Comparison of ENCODE assay signal across 17 cellular contexts in the genomic region with DNA sequence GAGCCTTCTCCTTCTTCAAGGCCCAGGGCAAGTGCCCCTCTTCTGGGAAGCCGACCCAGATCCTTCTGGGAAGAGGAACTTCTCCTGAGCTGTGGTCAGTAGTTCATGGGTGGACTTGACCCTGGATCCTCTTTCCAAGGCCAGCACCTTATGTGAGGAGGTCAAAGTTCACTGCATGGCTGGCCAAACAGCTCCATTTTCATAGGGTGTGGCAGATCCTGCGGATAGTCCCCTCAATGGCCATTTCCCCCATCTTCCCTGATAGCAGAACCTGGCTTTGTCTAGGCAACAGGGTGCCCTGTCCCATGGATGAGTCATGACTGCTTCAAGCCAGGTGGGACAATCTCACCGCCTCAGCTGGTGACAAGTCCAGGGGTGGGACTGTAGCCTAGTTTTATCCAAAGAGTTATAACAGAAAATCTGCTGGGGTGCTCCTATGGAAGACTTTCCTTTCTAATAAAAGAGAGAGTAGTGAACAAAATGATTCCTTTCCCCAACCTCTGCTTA. TPM values are rescaled to one million over a fixed set of nuclear protein-coding genes. Genes with fewer than 3 reads are reported as not detected.
DNase-seq lines count a peak whose midpoint lies in the region; ATAC-seq and TF ChIP-seq lines count a peak whose summit lies in the region.
"Had no signal": no experiment of that assay in that cellular context is flagged by ENCODE, and none has a peak within 500 bp of the region (broad histone marks: within the 10 kb centered on the region; RNA-seq: fewer than 3 reads in every experiment).

No MANE protein-coding gene starts in this region.

- H3K27ac Mint-ChIP-seq in activated T-helper 1 cell treated with anti-CD3 and anti-CD28 coated beads, Interleukin-12 subunit alpha, Interleukin-12 subunit beta, Interleukin-2, Interleukin-4 antibody, amounts not matched to agents 30 ng/mL and 10 ng/mL and 1 ng/mL, durations not matched to agents 14 hours and 24 hours and 36 hours: peak overlapping the region; percentile 24
- H3K27ac Mint-ChIP-seq: endodermal cell had no signal

- no peak overlapping the region for H2BK120ac ChIP-seq in mesenchymal stem cell (ENCODE audit: low read depth, low read length)

- H3K9me3 ChIP-seq in left ventricle myocardium inferior (replicated peaks) (no peaks in the 10 kb centered on the region), mesenchymal stem cell (ENCODE audit: control insufficient read depth, low read length) (peaks cover 8% of the 10 kb centered on the region), uterus (no peaks in the 10 kb centered on the region)
- H3K9me3 ChIP-seq: body of pancreas had no signal

- TF ChIP-seq CTCF in left ventricle myocardium inferior (IDR thresholded peaks at IDR 0.05; ENCODE audit: borderline replicate concordance) (no peak), uterus (IDR thresholded peaks at IDR 0.05) (no peak)

- H3K27me3 Mint-ChIP-seq in activated T-helper 1 cell treated with anti-CD3 and anti-CD28 coated beads, Interleukin-12 subunit alpha, Interleukin-12 subunit beta, Interleukin-2, Interleukin-4 antibody, amounts not matched to agents 30 ng/mL and 10 ng/mL and 1 ng/mL, durations not matched to agents 14 hours and 24 hours and 36 hours (ENCODE audit: insufficient read depth): no peaks in the 10 kb centered on the region

- H3K4me3 ChIP-seq in left ventricle myocardium inferior (no peak overlapping the region), mesenchymal stem cell (ENCODE audit: insufficient read depth in 1 of 2, low read depth in 1 of 2, low read length in 2 of 2) (no peak overlapping the region), uterus (no peak overlapping the region)
- H3K4me3 ChIP-seq: body of pancreas had no signal

- peak overlapping the region in 1 of 2 experiments; percentile 18 for H3K18ac ChIP-seq in mesenchymal stem cell (ENCODE audit: low read depth in 1 of 2, low read length in 2 of 2)

- ATAC-seq in left ventricle myocardium superior: no peak
- ATAC-seq: body of pancreas had no signal

- H2AFZ ChIP-seq in mesenchymal stem cell (ENCODE audit: low read depth, low read length): no peak overlapping the region

- WGBS in mesenchymal stem cell: 92% methylated on average over 3 of the region's 3 CpGs

- DNase-seq in left ventricle myocardium inferior: no peak
- no peak for DNase-seq in left ventricle myocardium superior
- no peak for DNase-seq in activated T-helper 1 cell treated with anti-CD3 and anti-CD28 coated beads, Interleukin-12 subunit alpha, Interleukin-12 subunit beta, Interleukin-2, Interleukin-4 antibody, amounts not matched to agents 30 ng/mL and 10 ng/mL and 1 ng/mL, durations not matched to agents 14 hours and 24 hours and 36 hours (ENCODE audit: low spot score)
- DNase-seq in mesenchymal stem cell: no peak
- DNase-seq in uterus: no peak
- no peak for DNase-seq in NCI-H2107 treated with DMSO at 0.1 percent for 48 hours (lab: John Stamatoyannopoulos, UW; ENCODE audit: unreplicated experiment)
- no peak for DNase-seq in SKM-1 (lab: John Stamatoyannopoulos, UW; ENCODE audit: unreplicated experiment)
- no peak for DNase-seq in stimulated activated naive CD4-positive, alpha-beta T cell treated with Interleukin-2 at 50 U/mL for 16 hours (lab: John Stamatoyannopoulos, UW)
- DNase-seq: body of pancreas; endodermal cell; NCI-H1092; NCI-H524 treated with DMSO at 0.1 percent for 48 hours; stimulated activated CD8-positive, alpha-beta memory T cell treated with anti-CD3 and anti-CD28 coated beads, Interleukin-4, amount 100 ng/mL, for 48 hours; WERI-Rb-1 had no signal

- H3K9me3 Mint-ChIP-seq in activated T-helper 1 cell treated with anti-CD3 and anti-CD28 coated beads, Interleukin-12 subunit alpha, Interleukin-12 subunit beta, Interleukin-2, Interleukin-4 antibody, amounts not matched to agents 30 ng/mL and 10 ng/mL and 1 ng/mL, durations not matched to agents 14 hours and 24 hours and 36 hours: peaks cover 6% of the 10 kb centered on the region
- H3K9me3 Mint-ChIP-seq: endodermal cell had no signal

- peaks cover 93% of the 10 kb centered on the region for H3K4me1 Mint-ChIP-seq in activated T-helper 1 cell treated with anti-CD3 and anti-CD28 coated beads, Interleukin-12 subunit alpha, Interleukin-12 subunit beta, Interleukin-2, Interleukin-4 antibody, amounts not matched to agents 30 ng/mL and 10 ng/mL and 1 ng/mL, durations not matched to agents 14 hours and 24 hours and 36 hours (ENCODE audit: low read depth)
- H3K4me1 Mint-ChIP-seq: endodermal cell had no signal

- peak overlapping the region in 1 of 2 experiments; percentile 21 for H2BK12ac ChIP-seq in mesenchymal stem cell (ENCODE audit: low read length in 2 of 2)

- H2BK15ac ChIP-seq in mesenchymal stem cell (ENCODE audit: low read depth, poor library complexity, severe bottlenecking): no peak overlapping the region

- H3K4me2 ChIP-seq in mesenchymal stem cell (ENCODE audit: low read length, poor library complexity, severe bottlenecking): no peak overlapping the region

- no peaks in the 10 kb centered on the region for H3K27me3 ChIP-seq in left ventricle myocardium inferior (ENCODE audit: low read depth)
- peaks cover 0 to 4% of the 10 kb centered on the region in 2 experiments for H3K27me3 ChIP-seq in mesenchymal stem cell (ENCODE audit: control insufficient read depth in 1 of 2, insufficient read depth in 1 of 2, low read length in 2 of 2)
- H3K27me3 ChIP-seq in uterus: no peaks in the 10 kb centered on the region
- H3K27me3 ChIP-seq: body of pancreas had no signal

- no peak overlapping the region for H4K8ac ChIP-seq in mesenchymal stem cell (ENCODE audit: low read length)

- no peak overlapping the region for H3K14ac ChIP-seq in mesenchymal stem cell (ENCODE audit: low read length in 2 of 2)

- H2AK5ac ChIP-seq in mesenchymal stem cell (ENCODE audit: low read length, severe bottlenecking): peak overlapping the region; percentile 98

- H4K91ac ChIP-seq in mesenchymal stem cell (ENCODE audit: low read length): no peak overlapping the region

- H3K23ac ChIP-seq in mesenchymal stem cell (ENCODE audit: low read length in 2 of 2): no peak overlapping the region

- no peaks in the 10 kb centered on the region for H3K79me1 ChIP-seq in mesenchymal stem cell (replicated peaks; ENCODE audit: low read length, poor library complexity, severe bottlenecking)

- H3K27ac ChIP-seq in left ventricle myocardium inferior (replicated peaks) (peak overlapping the region; percentile 48), mesenchymal stem cell (ENCODE audit: low read length, poor library complexity, severe bottlenecking) (peak overlapping the region; percentile 92), uterus (peak overlapping the region; percentile 48 to 73)
- H3K27ac ChIP-seq: body of pancreas, WERI-Rb-1 had no signal

- H3K4ac ChIP-seq in mesenchymal stem cell (ENCODE audit: low read depth in 1 of 2, low read length in 2 of 2): no peak overlapping the region

- H3K9ac ChIP-seq in mesenchymal stem cell (ENCODE audit: low read length): peak overlapping the region; percentile 25

- peaks cover 35% of the 10 kb centered on the region for H3K36me3 Mint-ChIP-seq in activated T-helper 1 cell treated with anti-CD3 and anti-CD28 coated beads, Interleukin-12 subunit alpha, Interleukin-12 subunit beta, Interleukin-2, Interleukin-4 antibody, amounts not matched to agents 30 ng/mL and 10 ng/mL and 1 ng/mL, durations not matched to agents 14 hours and 24 hours and 36 hours (ENCODE audit: low read depth)

- intact Hi-C loops in left ventricle myocardium inferior (cut with micrococcal nuclease) (no loop called here), left ventricle myocardium superior (cut with micrococcal nuclease) (no loop called here), uterus (cut with DNase I; ENCODE audit: low total_unique reads) (no loop called here)
- intact Hi-C loops in activated T-helper 1 cell treated with anti-CD3 and anti-CD28 coated beads, Interleukin-12 subunit alpha, Interleukin-12 subunit beta, Interleukin-2, Interleukin-4 antibody, amounts not matched to agents 30 ng/mL and 10 ng/mL and 1 ng/mL, durations not matched to agents 14 hours and 24 hours and 36 hours (cut with micrococcal nuclease): no loop called here

- H3K36me3 ChIP-seq in left ventricle myocardium inferior: peaks cover 32% of the 10 kb centered on the region
- H3K36me3 ChIP-seq in mesenchymal stem cell (ENCODE audit: control insufficient read depth in 1 of 2, insufficient read depth in 2 of 2, low read depth in 1 of 2, low read length in 2 of 2): no peaks in the 10 kb centered on the region
- no peaks in the 10 kb centered on the region for H3K36me3 ChIP-seq in uterus
- H3K36me3 ChIP-seq: WERI-Rb-1 had no signal

- TF ChIP-seq POLR2A in uterus (IDR thresholded peaks at IDR 0.05): no peak

- H3K4me1 ChIP-seq in left ventricle myocardium inferior: peaks cover 96% of the 10 kb centered on the region
- peaks cover 26% of the 10 kb centered on the region for H3K4me1 ChIP-seq in mesenchymal stem cell (ENCODE audit: control insufficient read depth, insufficient read depth, low read depth, low read length)
- peaks cover 0 to 4% of the 10 kb centered on the region in 2 donors for H3K4me1 ChIP-seq in uterus
- H3K4me1 ChIP-seq: body of pancreas had no signal

- H3K4me3 Mint-ChIP-seq in activated T-helper 1 cell treated with anti-CD3 and anti-CD28 coated beads, Interleukin-12 subunit alpha, Interleukin-12 subunit beta, Interleukin-2, Interleukin-4 antibody, amounts not matched to agents 30 ng/mL and 10 ng/mL and 1 ng/mL, durations not matched to agents 14 hours and 24 hours and 36 hours: no peak overlapping the region
- H3K4me3 Mint-ChIP-seq: endodermal cell had no signal

- H2BK5ac ChIP-seq in mesenchymal stem cell (ENCODE audit: low read depth, low read length, poor library complexity, severe bottlenecking): peak overlapping the region; percentile 92

RNA-seq across cellular contexts. Expression of a gene that starts 10.3 kb away (rescaled TPM):
- total RNA-seq in left ventricle myocardium inferior: 251 TPM
- total RNA-seq in left ventricle myocardium superior: 268 TPM
- total RNA-seq in activated T-helper 1 cell treated with anti-CD3 and anti-CD28 coated beads, Interleukin-12 subunit alpha, Interleukin-12 subunit beta, Interleukin-2, Interleukin-4 antibody, amounts not matched to agents 30 ng/mL and 10 ng/mL and 1 ng/mL, durations not matched to agents 14 hours and 24 hours and 36 hours: 21.1 and 23.4 TPM in 2 replicates
- not detected for polyA plus RNA-seq in mesenchymal stem cell (2013, experiment 1 of 2)
- not detected for polyA plus RNA-seq in mesenchymal stem cell (2013, experiment 2 of 2)
- total RNA-seq in uterus: 10 to 100 TPM; 11.8 to 84.1 (median 21.0) TPM

RNA-seq across cellular contexts. Expression of a gene that starts 31.1 kb away (rescaled TPM):
- total RNA-seq in left ventricle myocardium inferior: 1.2 TPM
- 0.74 TPM for total RNA-seq in left ventricle myocardium superior
- 0.13 TPM in 1 of 2 replicates, not detected in the other for total RNA-seq in activated T-helper 1 cell treated with anti-CD3 and anti-CD28 coated beads, Interleukin-12 subunit alpha, Interleukin-12 subunit beta, Interleukin-2, Interleukin-4 antibody, amounts not matched to agents 30 ng/mL and 10 ng/mL and 1 ng/mL, durations not matched to agents 14 hours and 24 hours and 36 hours
- polyA plus RNA-seq in mesenchymal stem cell (2013, experiment 1 of 2): not detected
- polyA plus RNA-seq in mesenchymal stem cell (2013, experiment 2 of 2): not detected
- not detected for total RNA-seq in uterus
- total RNA-seq: body of pancreas, endodermal cell, G401, lower leg skin had no signal
- polyA plus RNA-seq: BJ had no signal

RNA-seq across cellular contexts. Expression of a gene that starts 38.9 kb away (rescaled TPM):
- total RNA-seq in left ventricle myocardium inferior (not detected), left ventricle myocardium superior (not detected), uterus (under 1 TPM in 1 of 4 donors, not detected in 3; 0.48 TPM)
- not detected in 2 replicates for total RNA-seq in activated T-helper 1 cell treated with anti-CD3 and anti-CD28 coated beads, Interleukin-12 subunit alpha, Interleukin-12 subunit beta, Interleukin-2, Interleukin-4 antibody, amounts not matched to agents 30 ng/mL and 10 ng/mL and 1 ng/mL, durations not matched to agents 14 hours and 24 hours and 36 hours
- polyA plus RNA-seq in mesenchymal stem cell (2013, experiment 1 of 2): not detected
- polyA plus RNA-seq in mesenchymal stem cell (2013, experiment 2 of 2): not detected
- total RNA-seq: body of pancreas, endodermal cell, G401, lower leg skin had no signal
- polyA plus RNA-seq: BJ had no signal
